In genomic region chr14:59882957-59883356, GRCh38 we compare ENCODE assay signal across 13 cellular contexts. TPM values are rescaled to one million over a fixed set of nuclear protein-coding genes. Genes with fewer than 3 reads are reported as not detected.
DNase-seq lines count a peak whose midpoint lies in the region; ATAC-seq and TF ChIP-seq lines count a peak whose summit lies in the region.
"Had no signal": no experiment of that assay in that cellular context is flagged by ENCODE, and none has a peak within 500 bp of the region (broad histone marks: within the 10 kb centered on the region; RNA-seq: fewer than 3 reads in every experiment).

No MANE protein-coding gene starts in this region.

- TF ChIP-seq CTCF in AG04449 (IDR thresholded peaks at IDR 0.05; ENCODE audit: insufficient read depth, low read length, missing control alignments) (peak; percentile 1), GM12874 (IDR thresholded peaks at IDR 0.05; ENCODE audit: insufficient read depth, low read depth, low read length) (peak; percentile 35; the same call in 1 of the 2 replicates), OCI-LY7 (conservative IDR thresholded peaks at IDR 0.05; ENCODE audit: low read length) (peak; percentile 62), fibroblast of mammary gland (conservative IDR thresholded peaks at IDR 0.05; ENCODE audit: control insufficient read depth, insufficient read depth, low read depth, low read length) (peak; percentile 39)

- H3K4me1 ChIP-seq in OCI-LY7 (ENCODE audit: insufficient read depth, low read length, poor library complexity, severe bottlenecking): no peaks in the 10 kb centered on the region

- H3K9me2 ChIP-seq in OCI-LY7 (ENCODE audit: insufficient read depth, low read length): no peaks in the 10 kb centered on the region

- H3K4me3 ChIP-seq in AG04449 (ENCODE audit: low read depth, low read length) (no peak overlapping the region), OCI-LY7 (ENCODE audit: low read depth, low read length, poor library complexity, severe bottlenecking) (no peak overlapping the region), fibroblast of mammary gland (ENCODE audit: control insufficient read depth, low read depth, low read length) (no peak overlapping the region)
- H3K4me3 ChIP-seq: thoracic aorta had no signal

- H4K20me1 ChIP-seq in OCI-LY7 (ENCODE audit: insufficient read depth, low read length): no peaks in the 10 kb centered on the region

- ATAC-seq in esophagus mucosa (no peak), HG02588 (IDR thresholded peaks at IDR 0.05; ENCODE audit: unreplicated experiment) (no peak)

- CTCF ChIA-PET in AG04449 (lab: Yijun Ruan, JAX) (interaction anchor here (0.8 to 1.2 kb wide), 3 partner anchors 64 to 304 kb away, joined by 3 to 4 read pairs (median 3); no protein-coding TSS in a partner anchor), OCI-LY7 (lab: Charles Lee; ENCODE audit: unreplicated experiment) (no interaction called here)

- H3K36me3 ChIP-seq in OCI-LY7 (ENCODE audit: insufficient read depth, low read length): no peaks in the 10 kb centered on the region
- H3K36me3 ChIP-seq: thoracic aorta had no signal

- no peak overlapping the region for H3K27ac ChIP-seq in OCI-LY7 (ENCODE audit: low read depth, low read length, poor library complexity, severe bottlenecking)
- H3K27ac ChIP-seq: thoracic aorta had no signal

- no peaks in the 10 kb centered on the region for H3K79me2 ChIP-seq in OCI-LY7 (ENCODE audit: insufficient read depth, low read depth, low read length)

- H3K4me2 ChIP-seq in OCI-LY7 (ENCODE audit: low read length): no peak overlapping the region

- H2AFZ ChIP-seq in OCI-LY7 (ENCODE audit: low read length): no peak overlapping the region

- DNase-seq in AG04449 (ENCODE audit: low read depth, low spot score) (no peak), OCI-LY7 (ENCODE audit: low spot score) (peak; percentile 3), fibroblast of mammary gland (ENCODE audit: low read depth) (no peak), HuH-7.5 (ENCODE audit: low spot score) (no peak)
- no peak for DNase-seq in activated T-cell treated with anti-CD3 and anti-CD28 coated beads, Interleukin-2, amount 50 U/mL, for 1 hour
- DNase-seq: DMS153; hippocampal formation; Right ventricle myocardium superior; stimulated activated CD4-positive, alpha-beta T cell treated with anti-CD3 and anti-CD28 coated beads, Interleukin-2, amount 100 ng/mL, for 48 hours had no signal

- POLR2A ChIA-PET in AG04449 (lab: Yijun Ruan, JAX) (no interaction called here), OCI-LY7 (lab: Charles Lee) (interaction anchor here (0.5 kb wide), 1 partner anchor 260 kb away, joined by 3 read pairs; no protein-coding TSS in a partner anchor)

- intact Hi-C loops in OCI-LY7 (cut with micrococcal nuclease; ENCODE audit: unreplicated experiment): no loop called here

- no peaks in the 10 kb centered on the region for H3K9me3 ChIP-seq in OCI-LY7 (ENCODE audit: low read length)
- H3K9me3 ChIP-seq: thoracic aorta had no signal

- BruUV-seq in OCI-LY7 (replicated peaks; lab: Mats Ljungman, UMichigan): no TSS peak

RNA-seq across cellular contexts. Expression of gene RTN1, which starts 12.4 kb away (rescaled TPM):
- not detected in 2 replicates for total RNA-seq in OCI-LY7 (2014; rRNA removed; shearing (Covaris generic))
- total RNA-seq in OCI-LY7 (2022) (not detected in 2 replicates), esophagus mucosa (0.80 TPM)

RNA-seq across cellular contexts. Expression of gene LRRC9, which starts 37.0 kb away (rescaled TPM):
- total RNA-seq in OCI-LY7 (2014; rRNA removed; shearing (Covaris generic)): not detected in 2 replicates
- total RNA-seq in OCI-LY7 (2022) (0.65 and 0.74 TPM in 2 replicates), esophagus mucosa (0.12 TPM)
- total RNA-seq: Right ventricle myocardium superior, thoracic aorta had no signal

Comparison
In these comparisons a context has a peak if more than half of its experiments do, and no peak if none do; other contexts are left out.
1. CTCF ChIP-seq: peak in every context shown above with its lines; median percentile 62 in OCI-LY7; 39 in fibroblast of mammary gland; 35 in GM12874; 1 in AG04449.